10 cellular contexts compared by ENCODE assay signal in genomic region chr3:5002174-5002870, GRCh38. TPM values are rescaled to one million over a fixed set of nuclear protein-coding genes. Genes with fewer than 3 reads are reported as not detected.
DNase-seq lines count a peak whose midpoint lies in the region; ATAC-seq and TF ChIP-seq lines count a peak whose summit lies in the region.
"Had no signal": no experiment of that assay in that cellular context is flagged by ENCODE, and none has a peak within 500 bp of the region (broad histone marks: within the 10 kb centered on the region; RNA-seq: fewer than 3 reads in every experiment).

No MANE protein-coding gene starts in this region.

- intact Hi-C loops in testis (cut with DNase I; ENCODE audit: low total_unique reads), result no loop called here

- H3K27me3 ChIP-seq in hepatocyte (no peaks in the 10 kb centered on the region), H7 (ENCODE audit: control insufficient read depth, insufficient read depth, low read length) (no peaks in the 10 kb centered on the region), testis (no peaks in the 10 kb centered on the region)

- DNase-seq in NK-92 treated with Interleukin-12 subunit alpha and Interleukin-12 subunit beta, amount 100 ng/mL, for 24 hours (lab: John Stamatoyannopoulos, UW), result peak; percentile 88
- DNase-seq in NK-92 (lab: John Stamatoyannopoulos, UW; ENCODE audit: unreplicated experiment) (no peak), hepatocyte (ENCODE audit: low spot score) (no peak), H7 (no peak), testis (no peak)
- DNase-seq in activated CD8-positive, alpha-beta memory T cell treated with anti-CD3 and anti-CD28 coated beads, Interleukin-2, amount 50 U/mL, for 24 hours (ENCODE audit: extremely low read depth), result peak; percentile 63
- peak; percentile 87 for DNase-seq in stimulated activated CD8-positive, alpha-beta memory T cell treated with anti-CD3 and anti-CD28 coated beads, Interleukin-4, amount 100 ng/mL, for 48 hours
- DNase-seq: aorta had no signal

- no peak overlapping the region for H2AFZ ChIP-seq in hepatocyte

- H3K27ac ChIP-seq in hepatocyte, result peak overlapping the region; percentile 8
- no peak overlapping the region for H3K27ac ChIP-seq in testis

- 43% methylated on average over 16 of the region's 16 CpGs for WGBS in hepatocyte (ENCODE audit: low lambda C conversion rate, missing lambda C conversion rate)
- 71 to 82% methylated on average over 16 of the region's 16 CpGs for WGBS in testis, 2 donors

- no peaks in the 10 kb centered on the region for H4K20me1 ChIP-seq in hepatocyte (ENCODE audit: insufficient read depth, poor library complexity, severe bottlenecking)

- H3K4me2 ChIP-seq in hepatocyte, result no peak overlapping the region

- H3K4me3 ChIP-seq in hepatocyte (no peak overlapping the region), H7 (ENCODE audit: insufficient read depth, low read depth, low read length) (no peak overlapping the region), testis (no peak overlapping the region)

- TF ChIP-seq CTCF in hepatocyte (IDR thresholded peaks at IDR 0.05; ENCODE audit: poor library complexity) (no peak), testis (IDR thresholded peaks at IDR 0.05) (no peak)

- no peaks in the 10 kb centered on the region for H3K79me2 ChIP-seq in hepatocyte

- H3K9me3 ChIP-seq in hepatocyte (ENCODE audit: low read depth), result no peaks in the 10 kb centered on the region
- no peaks in the 10 kb centered on the region for H3K9me3 ChIP-seq in testis

- ATAC-seq in HG03460 (IDR thresholded peaks at IDR 0.05; ENCODE audit: unreplicated experiment), result no peak
- ATAC-seq: Right ventricle myocardium inferior had no signal

- H3K36me3 ChIP-seq in hepatocyte (replicated peaks; ENCODE audit: insufficient read depth, low read depth) (no peaks in the 10 kb centered on the region), H7 (replicated peaks; ENCODE audit: control insufficient read depth, insufficient read depth, low read length) (no peaks in the 10 kb centered on the region), testis (ENCODE audit: low read depth, missing control alignments) (no peaks in the 10 kb centered on the region)

- no peaks in the 10 kb centered on the region for H3K4me1 ChIP-seq in hepatocyte (ENCODE audit: insufficient read depth)
- no peaks in the 10 kb centered on the region for H3K4me1 ChIP-seq in testis

- H3K9me2 ChIP-seq in hepatocyte (replicated peaks; ENCODE audit: insufficient read depth), result no peaks in the 10 kb centered on the region

- TF ChIP-seq POLR2A in testis (IDR thresholded peaks at IDR 0.05), result no peak

RNA-seq across cellular contexts. Expression of gene BHLHE40, which starts 23.1 kb away (rescaled TPM):
- 67.1 and 71.6 TPM in 2 replicates for total RNA-seq in hepatocyte
- polyA plus RNA-seq in hepatocyte, result 116 and 140 TPM in 2 replicates
- total RNA-seq in H7 (2014; rRNA removed; shearing (Covaris generic)), result 6.7 and 7.4 TPM in 2 replicates
- total RNA-seq in testis, result 10 to 100 TPM; 28.7 to 40.6 TPM
- 26.2 TPM for polyA plus RNA-seq in testis (ENCODE audit: insufficient read depth, low read depth, low replicate concordance)

Comparison
In these comparisons a context has a peak if more than half of its experiments do, and no peak if none do; other contexts are left out.
1. DNase-seq: peak in NK-92 treated with Interleukin-12 subunit alpha and Interleukin-12 subunit beta, amount 100 ng/mL, for 24 hours (single experiment), activated CD8-positive, alpha-beta memory T cell treated with anti-CD3 and anti-CD28 coated beads, Interleukin-2, amount 50 U/mL, for 24 hours (single experiment) and stimulated activated CD8-positive, alpha-beta memory T cell treated with anti-CD3 and anti-CD28 coated beads, Interleukin-4, amount 100 ng/mL, for 48 hours (single experiment); none in NK-92 (single experiment), hepatocyte (single experiment), H7 (single experiment) and testis (single experiment).